Comparison of ENCODE assay signal across 10 cellular contexts in genomic region chr6:32977272-32977952, GRCh38. TPM values are rescaled to one million over a fixed set of nuclear protein-coding genes. Genes with fewer than 3 reads are reported as not detected.
DNase-seq lines count a peak whose midpoint lies in the region; ATAC-seq and TF ChIP-seq lines count a peak whose summit lies in the region.
"Had no signal": no experiment of that assay in that cellular context is flagged by ENCODE, and none has a peak within 500 bp of the region (broad histone marks: within the 10 kb centered on the region; RNA-seq: fewer than 3 reads in every experiment).

No MANE protein-coding gene starts in this region.

- H3K36me3 ChIP-seq in CD8-positive, alpha-beta memory T cell (ENCODE audit: insufficient read depth, low read length): peaks cover 81% of the 10 kb centered on the region
- H3K36me3 ChIP-seq in Karpas-422 (ENCODE audit: insufficient read depth, low read length): peaks cover 90% of the 10 kb centered on the region
- peaks cover 71% of the 10 kb centered on the region for H3K36me3 ChIP-seq in mammary epithelial cell (ENCODE audit: insufficient read depth, low read length)

- H3K79me2 ChIP-seq in Karpas-422 (ENCODE audit: low read length) (peaks cover 52% of the 10 kb centered on the region), mammary epithelial cell (ENCODE audit: insufficient read depth, low read length) (peaks cover 85% of the 10 kb centered on the region)

- peaks cover 43% of the 10 kb centered on the region for H3K4me1 ChIP-seq in CD8-positive, alpha-beta memory T cell (ENCODE audit: insufficient read depth, low read length)
- H3K4me1 ChIP-seq in Karpas-422 (ENCODE audit: low read length) (peaks cover 62% of the 10 kb centered on the region), mammary epithelial cell (ENCODE audit: insufficient read depth, low read length) (peaks cover 23% of the 10 kb centered on the region)

- 54% methylated on average over 10 of the region's 10 CpGs for WGBS in mammary epithelial cell (ENCODE audit: low coverage, missing lambda C conversion rate)

- in situ Hi-C loops in mammary epithelial cell (cut with MboI; ENCODE audit: low sequenced_read_pairs in 2 of 2): loop anchor here in 1 of 2 donors (25.0 kb wide), 1 partner anchor 90 kb away; no protein-coding TSS in a partner anchor

- ATAC-seq in GM19035 (IDR thresholded peaks at IDR 0.05; ENCODE audit: unreplicated experiment) (no peak), HG03432 (IDR thresholded peaks at IDR 0.05; ENCODE audit: unreplicated experiment) (no peak)

- POLR2A ChIA-PET in CD8-positive, alpha-beta memory T cell (lab: Charles Lee): interaction anchor here (0.8 to 2.6 kb wide), 4 partner anchors 10 to 139 kb away, joined by 3 to 6 read pairs (median 4); partner anchors contain the start of gene TAP2

- H3K9me2 ChIP-seq in Karpas-422 (replicated peaks; ENCODE audit: insufficient read depth, low read length): no peaks in the 10 kb centered on the region

- no peak overlapping the region for H3K27ac ChIP-seq in CD8-positive, alpha-beta memory T cell (ENCODE audit: low read depth, low read length)
- H3K27ac ChIP-seq in Karpas-422 (ENCODE audit: low read length) (no peak overlapping the region), mammary epithelial cell (ENCODE audit: insufficient read depth, low read depth, low read length) (no peak overlapping the region)

- H3K4me3 Mint-ChIP-seq in CD8-positive, alpha-beta memory T cell: peak overlapping the region in 4 of 7 donors; percentile 4 to 57 (median 16)
- no peak overlapping the region for H3K4me3 Mint-ChIP-seq in osteocyte (ENCODE audit: unreplicated experiment)

- DNase-seq in CD8-positive, alpha-beta memory T cell: no peak
- DNase-seq in Karpas-422 (no peak), mammary epithelial cell (no peak), osteocyte (ENCODE audit: extremely low spot score, unreplicated experiment) (no peak), middle frontal gyrus (ENCODE audit: extremely low spot score, low spot score) (no peak)
- DNase-seq: NCI-H2081 treated with DMSO at 0.1 percent for 48 hours, OCI-M1 had no signal

- BruUV-seq in mammary epithelial cell (replicated peaks; lab: Mats Ljungman, UMichigan): no TSS peak

- no peaks in the 10 kb centered on the region for H3K9me3 Mint-ChIP-seq in CD8-positive, alpha-beta memory T cell
- H3K9me3 Mint-ChIP-seq in osteocyte (ENCODE audit: unreplicated experiment): no peaks in the 10 kb centered on the region

- H2AFZ ChIP-seq in Karpas-422 (ENCODE audit: low read length) (no peak overlapping the region), mammary epithelial cell (ENCODE audit: low read depth, low read length) (no peak overlapping the region)

- CTCF ChIA-PET in CD8-positive, alpha-beta memory T cell (lab: Charles Lee): interaction anchor here (0.7 to 1.8 kb wide), 5 partner anchors 24 to 139 kb away, joined by 3 to 5 read pairs (median 3); partner anchors contain the start of genes TAP1 and TAP2
- CTCF ChIA-PET in mammary epithelial cell (lab: Charles Lee; ENCODE audit: low non-redundant PET): interaction anchor here (0.5 kb wide), 1 partner anchor 151 kb away, joined by 3 read pairs; no protein-coding TSS in a partner anchor

- H3K36me3 Mint-ChIP-seq in CD8-positive, alpha-beta memory T cell: peaks cover 32 to 97% (median 36%) of the 10 kb centered on the region in 3 donors
- H3K36me3 Mint-ChIP-seq in osteocyte (ENCODE audit: unreplicated experiment): peaks cover 89% of the 10 kb centered on the region

- peaks cover 88% of the 10 kb centered on the region for H4K20me1 ChIP-seq in Karpas-422 (ENCODE audit: insufficient read depth, low read depth, low read length)
- H4K20me1 ChIP-seq in mammary epithelial cell (ENCODE audit: insufficient read depth, low read length): peaks cover 59% of the 10 kb centered on the region

- H3K27me3 ChIP-seq in CD8-positive, alpha-beta memory T cell (ENCODE audit: insufficient read depth, low read length, poor library complexity, severe bottlenecking): no peaks in the 10 kb centered on the region
- H3K27me3 ChIP-seq in Karpas-422 (ENCODE audit: low read length) (no peaks in the 10 kb centered on the region), mammary epithelial cell (ENCODE audit: insufficient read depth, low read length) (no peaks in the 10 kb centered on the region)

- TF ChIP-seq CTCF in mammary epithelial cell (conservative IDR thresholded peaks at IDR 0.05 in 1 of 2, IDR thresholded peaks at IDR 0.05 in 1 of 2; ENCODE audit: extremely low read depth in 1 of 2, insufficient read depth in 1 of 2, low read depth in 1 of 2, low read length in 2 of 2) (no peak), osteocyte (IDR thresholded peaks at IDR 0.05) (no peak)

- H3K4me1 Mint-ChIP-seq in CD8-positive, alpha-beta memory T cell: peaks cover 49 to 72% (median 60%) of the 10 kb centered on the region in 3 donors
- peaks cover 44% of the 10 kb centered on the region for H3K4me1 Mint-ChIP-seq in osteocyte (ENCODE audit: unreplicated experiment)

- no peaks in the 10 kb centered on the region for H3K9me3 ChIP-seq in CD8-positive, alpha-beta memory T cell (ENCODE audit: low read length)
- H3K9me3 ChIP-seq in Karpas-422 (ENCODE audit: low read length) (no peaks in the 10 kb centered on the region), mammary epithelial cell (replicated peaks; ENCODE audit: insufficient read depth, low read length) (no peaks in the 10 kb centered on the region)

- H3K27ac Mint-ChIP-seq in CD8-positive, alpha-beta memory T cell: peak overlapping the region in 7 of 8 donors; percentile 26 to 100 (median 76)
- peak overlapping the region; percentile 28 for H3K27ac Mint-ChIP-seq in osteocyte (ENCODE audit: unreplicated experiment)

- no peak overlapping the region for H3K9ac ChIP-seq in Karpas-422 (ENCODE audit: low read length)
- H3K9ac ChIP-seq in mammary epithelial cell (ENCODE audit: insufficient read depth, low read length): no peak overlapping the region

- dilution Hi-C loops in mammary epithelial cell (cut with HindIII; ENCODE audit: low sequenced_read_pairs): no loop called here

- peak overlapping the region; percentile 1 for H3K4me2 ChIP-seq in Karpas-422 (ENCODE audit: low read depth, low read length, poor library complexity, severe bottlenecking)
- H3K4me2 ChIP-seq in mammary epithelial cell (ENCODE audit: insufficient read depth, low read depth, low read length): peak overlapping the region; percentile 82

- H3K27me3 Mint-ChIP-seq in CD8-positive, alpha-beta memory T cell: peaks cover 0 to 8% of the 10 kb centered on the region in 2 donors
- no peaks in the 10 kb centered on the region for H3K27me3 Mint-ChIP-seq in osteocyte (ENCODE audit: unreplicated experiment)

- intact Hi-C loops in mammary epithelial cell (cut with micrococcal nuclease): no loop called here

- H3K4me3 ChIP-seq in CD8-positive, alpha-beta memory T cell (ENCODE audit: low read length): no peak overlapping the region
- H3K4me3 ChIP-seq in Karpas-422 (ENCODE audit: low read length) (no peak overlapping the region), mammary epithelial cell (replicated peaks in 1 of 3; ENCODE audit: insufficient read depth in 1 of 3, low read depth in 2 of 3, low read length in 3 of 3) (no peak overlapping the region)
- H3K4me3 ChIP-seq: lung had no signal

RNA-seq across cellular contexts. Expression of gene BRD2, which starts 9.0 kb away (rescaled TPM):
- total RNA-seq in CD8-positive, alpha-beta memory T cell: 100 to 1,000 TPM; 373 to 387 TPM
- 89.9 TPM for polyA plus RNA-seq in CD8-positive, alpha-beta memory T cell
- total RNA-seq in Karpas-422 (2014; rRNA removed; shearing (Covaris generic); ENCODE audit: low replicate concordance): 201 and 221 TPM in 2 replicates
- total RNA-seq in mammary epithelial cell (100 to 1,000 TPM; 114 to 245 TPM), osteocyte (166 and 168 TPM in 2 replicates)
- 122 TPM for polyA plus RNA-seq in mammary epithelial cell
- polyA minus RNA-seq in mammary epithelial cell: 102 TPM

RNA-seq across cellular contexts. Expression of gene HLA-DMA, which starts 24.5 kb away (rescaled TPM):
- total RNA-seq in CD8-positive, alpha-beta memory T cell: 10 to 100 TPM; 14.0 to 16.5 TPM
- polyA plus RNA-seq in CD8-positive, alpha-beta memory T cell: 35.0 TPM
- total RNA-seq in Karpas-422 (2014; rRNA removed; shearing (Covaris generic); ENCODE audit: low replicate concordance): 325 and 451 TPM in 2 replicates
- total RNA-seq in mammary epithelial cell: 1 to 10 TPM; 1.5 to 1.7 TPM
- 1.7 TPM for polyA plus RNA-seq in mammary epithelial cell
- polyA minus RNA-seq in mammary epithelial cell: 6.2 TPM
- total RNA-seq in osteocyte: 1.3 and 3.0 TPM in 2 replicates

RNA-seq across cellular contexts. Expression of gene HLA-DOA, which starts 32.0 kb away (rescaled TPM):
- total RNA-seq in CD8-positive, alpha-beta memory T cell: 1 to 10 TPM; 6.7 to 6.9 TPM
- polyA plus RNA-seq in CD8-positive, alpha-beta memory T cell: 12.0 TPM
- 70.0 and 103 TPM in 2 replicates for total RNA-seq in Karpas-422 (2014; rRNA removed; shearing (Covaris generic); ENCODE audit: low replicate concordance)
- total RNA-seq in mammary epithelial cell (under 1 TPM in 1 of 2 donors, not detected in 1; 0.33 TPM), osteocyte (not detected in 2 replicates)
- polyA plus RNA-seq in mammary epithelial cell: 0.18 TPM
- polyA minus RNA-seq in mammary epithelial cell: not detected

RNA-seq across cellular contexts. Expression of gene HLA-DMB, which starts 36.6 kb away (rescaled TPM):
- total RNA-seq in CD8-positive, alpha-beta memory T cell: 1 to 10 TPM; 4.3 to 5.3 TPM
- 25.6 TPM for polyA plus RNA-seq in CD8-positive, alpha-beta memory T cell
- total RNA-seq in Karpas-422 (2014; rRNA removed; shearing (Covaris generic); ENCODE audit: low replicate concordance): 116 and 142 TPM in 2 replicates
- not detected for total RNA-seq in mammary epithelial cell
- 0.03 TPM for polyA plus RNA-seq in mammary epithelial cell
- polyA minus RNA-seq in mammary epithelial cell: not detected
- not detected in 2 replicates for total RNA-seq in osteocyte

Comparison
In these comparisons a context has a peak if more than half of its experiments do, and no peak if none do; other contexts are left out.
1. RNA of gene HLA-DMA, which starts 24.5 kb away (total RNA-seq): 325 to 451 TPM in Karpas-422; 14.0 to 16.5 TPM in CD8-positive, alpha-beta memory T cell, 1.3 to 3.0 TPM in osteocyte and 1.5 to 1.7 TPM in mammary epithelial cell; every median in the first group is over 10 times any median in the second.